15 cellular contexts compared by ENCODE assay signal in the genomic region with DNA sequence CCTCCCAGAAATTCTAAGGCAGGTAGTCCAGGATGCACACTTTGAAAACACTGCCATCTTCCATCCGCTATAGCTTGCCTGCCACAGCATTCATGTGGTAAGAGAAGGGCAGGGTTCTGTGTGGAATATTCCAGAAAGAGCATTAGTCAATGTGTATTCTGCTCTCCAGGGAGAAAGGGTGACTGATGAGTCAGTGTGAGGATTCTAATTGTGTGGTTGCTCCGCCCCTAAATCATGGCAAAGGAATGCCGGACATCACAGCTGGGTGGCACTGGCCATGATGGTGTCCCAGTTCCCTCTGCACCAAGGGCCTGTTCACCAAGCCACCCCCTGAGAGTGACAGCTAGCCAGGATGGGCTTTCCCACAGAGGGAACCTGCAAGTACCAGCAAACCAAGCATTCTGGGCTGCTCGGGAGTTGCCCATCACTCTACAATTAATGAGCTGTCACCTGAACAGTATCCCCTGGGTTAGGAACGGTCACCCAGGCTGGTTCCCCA. TPM values are rescaled to one million over a fixed set of nuclear protein-coding genes. Genes with fewer than 3 reads are reported as not detected.
DNase-seq lines count a peak whose midpoint lies in the region; ATAC-seq and TF ChIP-seq lines count a peak whose summit lies in the region.
"Had no signal": no experiment of that assay in that cellular context is flagged by ENCODE, and none has a peak within 500 bp of the region (broad histone marks: within the 10 kb centered on the region; RNA-seq: fewer than 3 reads in every experiment).

No MANE protein-coding gene starts in this region.

- CTCF ChIA-PET in IMR-90 (lab: Yijun Ruan, JAX): interaction anchor here (1.3 kb wide), 1 partner anchor 17 kb away, joined by 3 read pairs; no protein-coding TSS in a partner anchor
- CTCF ChIA-PET in activated CD4-positive, alpha-beta memory T cell treated with anti-CD3 and anti-CD28 coated beads, Interleukin-2, amount 10 ng/mL, durations not matched to agents 7 days and 5 days (lab: Charles Lee): interaction anchor here (0.6 kb wide), 1 partner anchor 723 kb away, joined by 5 read pairs; no protein-coding TSS in a partner anchor

- H4K5ac ChIP-seq in IMR-90 (ENCODE audit: low read depth, low read length): no peak overlapping the region

- no peak for TF ChIP-seq POLR2A in IMR-90 (IDR thresholded peaks at IDR 0.05; ENCODE audit: low read depth, low read length)

- H2BK5ac ChIP-seq in IMR-90 (ENCODE audit: low read depth, low read length, poor library complexity, severe bottlenecking) (no peak overlapping the region), mesenchymal stem cell (ENCODE audit: low read depth, low read length, poor library complexity, severe bottlenecking) (peak overlapping the region; percentile 73)

- WGBS in IMR-90 (ENCODE audit: extremely low coverage in 2 of 2, insufficient read length in 1 of 2), 2 experiments: no CpG with 5 or more reads among the region's 5 CpGs
- 63% methylated on average over 4 of the region's 5 CpGs for WGBS in mesenchymal stem cell

- H3K27me3 Mint-ChIP-seq in activated CD4-positive, alpha-beta memory T cell treated with anti-CD3 and anti-CD28 coated beads, Interleukin-2, amount 10 ng/mL, durations not matched to agents 7 days and 5 days: no peaks in the 10 kb centered on the region
- H3K27me3 Mint-ChIP-seq: CD4-positive, alpha-beta memory T cell had no signal

- H2BK12ac ChIP-seq in mesenchymal stem cell (ENCODE audit: low read length in 2 of 2): no peak overlapping the region

- H3K9me1 ChIP-seq in IMR-90 (ENCODE audit: insufficient read depth, low read length): peaks cover 4% of the 10 kb centered on the region; the same call in 1 of the 2 replicates

- H3K56ac ChIP-seq in IMR-90 (ENCODE audit: extremely low read depth, insufficient read depth, low read length): no peak overlapping the region

- no peak overlapping the region for H2BK20ac ChIP-seq in IMR-90 (ENCODE audit: low read depth, low read length)

- no peak overlapping the region for H3K4me3 Mint-ChIP-seq in activated CD4-positive, alpha-beta memory T cell treated with anti-CD3 and anti-CD28 coated beads, Interleukin-2, amount 10 ng/mL, durations not matched to agents 7 days and 5 days
- H3K4me3 Mint-ChIP-seq: CD4-positive, alpha-beta memory T cell; natural killer cell had no signal

- H3K27me3 ChIP-seq in IMR-90 (ENCODE audit: control insufficient read depth, insufficient read depth, low read length): no peaks in the 10 kb centered on the region
- H3K27me3 ChIP-seq in mesenchymal stem cell (ENCODE audit: control insufficient read depth in 1 of 2, insufficient read depth in 1 of 2, low read length in 2 of 2): no peaks in the 10 kb centered on the region

- H2BK15ac ChIP-seq in IMR-90 (ENCODE audit: low read depth, low read length) (no peak overlapping the region), mesenchymal stem cell (ENCODE audit: low read depth, poor library complexity, severe bottlenecking) (no peak overlapping the region)

- H3K4me1 Mint-ChIP-seq in activated CD4-positive, alpha-beta memory T cell treated with anti-CD3 and anti-CD28 coated beads, Interleukin-2, amount 10 ng/mL, durations not matched to agents 7 days and 5 days: peaks cover 15% of the 10 kb centered on the region

- H2AFZ ChIP-seq in IMR-90 (replicated peaks; ENCODE audit: low read length, poor library complexity) (no peak overlapping the region), mesenchymal stem cell (ENCODE audit: low read depth, low read length) (no peak overlapping the region)

- no peak overlapping the region for H3K4ac ChIP-seq in IMR-90 (ENCODE audit: low read depth, low read length)
- H3K4ac ChIP-seq in mesenchymal stem cell (ENCODE audit: low read depth in 1 of 2, low read length in 2 of 2): no peak overlapping the region

- no peak overlapping the region for H3K18ac ChIP-seq in IMR-90 (ENCODE audit: low read depth, low read length)
- H3K18ac ChIP-seq in mesenchymal stem cell (ENCODE audit: low read depth in 1 of 2, low read length in 2 of 2): no peak overlapping the region

- no peak overlapping the region for H4K8ac ChIP-seq in IMR-90 (ENCODE audit: low read depth in 2 of 2, low read length in 2 of 2)
- no peak overlapping the region for H4K8ac ChIP-seq in mesenchymal stem cell (ENCODE audit: low read length)

- no peak for TF ChIP-seq RAD21 in IMR-90 (IDR thresholded peaks at IDR 0.05; ENCODE audit: low read length)

- no peaks in the 10 kb centered on the region for H3K4me1 ChIP-seq in IMR-90 (ENCODE audit: control insufficient read depth, insufficient read depth, low read length)
- H3K4me1 ChIP-seq in mesenchymal stem cell (ENCODE audit: control insufficient read depth, insufficient read depth, low read depth, low read length): peaks cover 27% of the 10 kb centered on the region

- H3K9ac ChIP-seq in IMR-90 (ENCODE audit: low read depth, low read length) (no peak overlapping the region), mesenchymal stem cell (ENCODE audit: low read length) (no peak overlapping the region)

- dilution Hi-C loops in IMR-90 (cut with HindIII; ENCODE audit: low sequenced_read_pairs, unreplicated experiment): no loop called here

- H2AK5ac ChIP-seq in IMR-90 (ENCODE audit: low read depth, low read length) (peak overlapping the region; percentile 40; the same call in 1 of the 2 replicates), mesenchymal stem cell (ENCODE audit: low read length, severe bottlenecking) (peak overlapping the region; percentile 69)

- no peaks in the 10 kb centered on the region for H4K20me1 ChIP-seq in IMR-90 (ENCODE audit: insufficient read depth, low read length)

- H3K9me3 ChIP-seq in IMR-90 (ENCODE audit: control insufficient read depth, insufficient read depth, low read length): no peaks in the 10 kb centered on the region
- no peaks in the 10 kb centered on the region for H3K9me3 ChIP-seq in mesenchymal stem cell (ENCODE audit: control insufficient read depth, low read length)
- H3K9me3 ChIP-seq: thoracic aorta had no signal

- H4K91ac ChIP-seq in IMR-90 (ENCODE audit: insufficient read depth, low read depth, low read length) (no peak overlapping the region), mesenchymal stem cell (ENCODE audit: low read length) (no peak overlapping the region)

- TF ChIP-seq CTCF in AG10803 (conservative IDR thresholded peaks at IDR 0.05; ENCODE audit: low read length) (no peak), IMR-90 (conservative IDR thresholded peaks at IDR 0.05; ENCODE audit: low read depth, low read length) (no peak)

- H2BK120ac ChIP-seq in IMR-90 (ENCODE audit: low read depth, low read length) (no peak overlapping the region), mesenchymal stem cell (ENCODE audit: low read depth, low read length) (no peak overlapping the region)

- DNase-seq in AG10803 (ENCODE audit: low read depth) (peak; percentile 79), IMR-90 (peak; percentile 69), mesenchymal stem cell (peak; percentile 89), MV-4-11 (lab: John Stamatoyannopoulos, UW) (no peak), NCI-H1092 treated with DMSO at 0.1 percent for 48 hours (lab: John Stamatoyannopoulos, UW) (no peak)
- no peak for DNase-seq in activated CD4-positive, alpha-beta memory T cell treated with anti-CD3 and anti-CD28 coated beads, Interleukin-2, amount 10 ng/mL, durations not matched to agents 7 days and 5 days
- no peak for DNase-seq in activated naive CD4-positive, alpha-beta T cell (lab: John Stamatoyannopoulos, UW)
- DNase-seq: activated CD4-positive, CD25-positive, alpha-beta regulatory T cell treated with anti-CD3 and anti-CD28 coated beads, Interleukin-2, amount 50 U/mL, for 72 hours; CD4-positive, alpha-beta memory T cell; natural killer cell; NCI-H774; stimulated activated CD4-positive, alpha-beta T cell treated with anti-CD3 and anti-CD28 coated beads, Interleukin-4, amount 100 ng/mL, for 4 hours had no signal

- POLR2A ChIA-PET in IMR-90 (lab: Charles Lee; ENCODE audit: unreplicated experiment): interaction anchor here (0.7 kb wide), 1 partner anchor 27 kb away, joined by 19 read pairs; no protein-coding TSS in a partner anchor
- POLR2A ChIA-PET in activated CD4-positive, alpha-beta memory T cell treated with anti-CD3 and anti-CD28 coated beads, Interleukin-2, amount 10 ng/mL, durations not matched to agents 7 days and 5 days (lab: Charles Lee): no interaction called here

- no TSS peak for BruUV-seq in IMR-90 (replicated peaks; lab: Mats Ljungman, UMichigan)

- H3K36me3 ChIP-seq in IMR-90 (ENCODE audit: control insufficient read depth, insufficient read depth, low read length) (peaks cover 34% of the 10 kb centered on the region), mesenchymal stem cell (ENCODE audit: control insufficient read depth in 1 of 2, insufficient read depth in 2 of 2, low read depth in 1 of 2, low read length in 2 of 2) (peaks cover 49 to 94% of the 10 kb centered on the region in 2 experiments)

- H3K27ac Mint-ChIP-seq in activated CD4-positive, alpha-beta memory T cell treated with anti-CD3 and anti-CD28 coated beads, Interleukin-2, amount 10 ng/mL, durations not matched to agents 7 days and 5 days: no peak overlapping the region
- H3K27ac Mint-ChIP-seq: natural killer cell had no signal

- H3K9me3 Mint-ChIP-seq in activated CD4-positive, alpha-beta memory T cell treated with anti-CD3 and anti-CD28 coated beads, Interleukin-2, amount 10 ng/mL, durations not matched to agents 7 days and 5 days: no peaks in the 10 kb centered on the region
- H3K9me3 Mint-ChIP-seq: natural killer cell had no signal

- H3K27ac ChIP-seq in IMR-90 (ENCODE audit: insufficient read depth, low read length): no peak overlapping the region
- peak overlapping the region; percentile 21 for H3K27ac ChIP-seq in cingulate gyrus (ENCODE audit: low read depth, low read length)
- H3K27ac ChIP-seq in mesenchymal stem cell (ENCODE audit: low read length, poor library complexity, severe bottlenecking): peak overlapping the region; percentile 92
- H3K27ac ChIP-seq: thoracic aorta had no signal

- no peaks in the 10 kb centered on the region; a peak in 1 of 4 replicates for H3K79me1 ChIP-seq in IMR-90 (ENCODE audit: low read depth in 1 of 2, low read length in 2 of 2)
- H3K79me1 ChIP-seq in mesenchymal stem cell (replicated peaks; ENCODE audit: low read length, poor library complexity, severe bottlenecking): peaks cover 12% of the 10 kb centered on the region

- no peak overlapping the region for H3K23ac ChIP-seq in IMR-90 (ENCODE audit: low read depth, low read length)
- H3K23ac ChIP-seq in mesenchymal stem cell (ENCODE audit: low read length in 2 of 2): no peak overlapping the region

- no peak overlapping the region for H3K14ac ChIP-seq in IMR-90 (replicated peaks; ENCODE audit: low read depth, low read length)
- no peak overlapping the region for H3K14ac ChIP-seq in mesenchymal stem cell (ENCODE audit: low read length in 2 of 2)

- in situ Hi-C loops in IMR-90 (cut with MboI; ENCODE audit: low sequenced_read_pairs): no loop called here

- peak overlapping the region; percentile 8 for H2AK9ac ChIP-seq in IMR-90 (replicated peaks; ENCODE audit: low read depth, low read length, poor library complexity)

- H3K4me2 ChIP-seq in IMR-90 (ENCODE audit: low read depth, low read length) (no peak overlapping the region), mesenchymal stem cell (ENCODE audit: low read length, poor library complexity, severe bottlenecking) (no peak overlapping the region)

- intact Hi-C loops in IMR-90 (cut with micrococcal nuclease): no loop called here

- H3K36me3 Mint-ChIP-seq in activated CD4-positive, alpha-beta memory T cell treated with anti-CD3 and anti-CD28 coated beads, Interleukin-2, amount 10 ng/mL, durations not matched to agents 7 days and 5 days (ENCODE audit: low read depth): peaks cover 46% of the 10 kb centered on the region

- H3K4me3 ChIP-seq in AG10803 (ENCODE audit: low read length) (no peak overlapping the region), IMR-90 (ENCODE audit: insufficient read depth, low read depth, low read length) (no peak overlapping the region), mesenchymal stem cell (ENCODE audit: insufficient read depth in 1 of 2, low read depth in 1 of 2, low read length in 2 of 2) (no peak overlapping the region)
- H3K4me3 ChIP-seq: thoracic aorta had no signal

- ATAC-seq in IMR-90 (ENCODE audit: low read depth): peak; percentile 70
- ATAC-seq: natural killer cell had no signal

RNA-seq across cellular contexts. Expression of a gene that starts 9.5 kb away (rescaled TPM):
- total RNA-seq in IMR-90 (2012; rRNA removed): 22.8 and 26.3 TPM in 2 replicates
- 56.9 and 62.7 TPM in 2 replicates for polyA plus RNA-seq in IMR-90 (2012; rRNA removed)
- polyA plus RNA-seq in IMR-90 (2012; cell fraction: cytosol; rRNA removed): 46.3 and 52.4 TPM in 2 replicates
- 64.6 and 81.5 TPM in 2 replicates for polyA plus RNA-seq in IMR-90 (2012; cell fraction: nucleus; rRNA removed; ENCODE audit: low replicate concordance)
- polyA plus RNA-seq in mesenchymal stem cell (2013, experiment 1 of 2): 65.0 TPM
- polyA plus RNA-seq in mesenchymal stem cell (2013, experiment 2 of 2): 67.1 TPM
- 100 to 1,000 TPM; 114 to 116 TPM for total RNA-seq in activated CD4-positive, alpha-beta memory T cell treated with anti-CD3 and anti-CD28 coated beads, Interleukin-2, amount 10 ng/mL, durations not matched to agents 7 days and 5 days

RNA-seq across cellular contexts. Expression of a gene that starts 45.2 kb away (rescaled TPM):
- 15.3 and 16.8 TPM in 2 replicates for total RNA-seq in IMR-90 (2012; rRNA removed)
- polyA plus RNA-seq in IMR-90 (2012; rRNA removed): 15.2 and 15.5 TPM in 2 replicates
- 11.2 and 13.9 TPM in 2 replicates for polyA plus RNA-seq in IMR-90 (2012; cell fraction: cytosol; rRNA removed)
- polyA plus RNA-seq in IMR-90 (2012; cell fraction: nucleus; rRNA removed; ENCODE audit: low replicate concordance): 22.0 and 84.5 TPM in 2 replicates
- 9.4 TPM for polyA plus RNA-seq in mesenchymal stem cell (2013, experiment 1 of 2)
- polyA plus RNA-seq in mesenchymal stem cell (2013, experiment 2 of 2): 8.4 TPM
- total RNA-seq in activated CD4-positive, alpha-beta memory T cell treated with anti-CD3 and anti-CD28 coated beads, Interleukin-2, amount 10 ng/mL, durations not matched to agents 7 days and 5 days: 10 to 100 TPM; 31.8 to 36.4 TPM

RNA-seq across cellular contexts. Expression of a gene that starts 54.1 kb away (rescaled TPM):
- total RNA-seq in IMR-90 (2012; rRNA removed): not detected in 2 replicates
- polyA plus RNA-seq in IMR-90 (2012; rRNA removed): not detected in 2 replicates
- polyA plus RNA-seq in IMR-90 (2012; cell fraction: cytosol; rRNA removed): not detected in 2 replicates
- not detected in 2 replicates for polyA plus RNA-seq in IMR-90 (2012; cell fraction: nucleus; rRNA removed; ENCODE audit: low replicate concordance)
- polyA plus RNA-seq in mesenchymal stem cell (2013, experiment 1 of 2): not detected
- not detected for polyA plus RNA-seq in mesenchymal stem cell (2013, experiment 2 of 2)
- total RNA-seq in activated CD4-positive, alpha-beta memory T cell treated with anti-CD3 and anti-CD28 coated beads, Interleukin-2, amount 10 ng/mL, durations not matched to agents 7 days and 5 days: not detected
- total RNA-seq: CD4-positive, alpha-beta memory T cell; natural killer cell; thoracic aorta had no signal
- polyA plus RNA-seq: adipose tissue; CD4-positive, alpha-beta memory T cell had no signal

Comparison
In these comparisons a context has a peak if more than half of its experiments do, and no peak if none do; other contexts are left out.
1. DNase-seq: peak in AG10803 (single experiment), IMR-90 (single experiment) and mesenchymal stem cell (single experiment); none in MV-4-11 (single experiment), activated CD4-positive, alpha-beta memory T cell treated with anti-CD3 and anti-CD28 coated beads, Interleukin-2, amount 10 ng/mL, durations not matched to agents 7 days and 5 days (single experiment), activated naive CD4-positive, alpha-beta T cell (0 of 4) and NCI-H1092 treated with DMSO at 0.1 percent for 48 hours (single experiment).